27 cellular contexts compared by ENCODE assay signal in the genomic region with DNA sequence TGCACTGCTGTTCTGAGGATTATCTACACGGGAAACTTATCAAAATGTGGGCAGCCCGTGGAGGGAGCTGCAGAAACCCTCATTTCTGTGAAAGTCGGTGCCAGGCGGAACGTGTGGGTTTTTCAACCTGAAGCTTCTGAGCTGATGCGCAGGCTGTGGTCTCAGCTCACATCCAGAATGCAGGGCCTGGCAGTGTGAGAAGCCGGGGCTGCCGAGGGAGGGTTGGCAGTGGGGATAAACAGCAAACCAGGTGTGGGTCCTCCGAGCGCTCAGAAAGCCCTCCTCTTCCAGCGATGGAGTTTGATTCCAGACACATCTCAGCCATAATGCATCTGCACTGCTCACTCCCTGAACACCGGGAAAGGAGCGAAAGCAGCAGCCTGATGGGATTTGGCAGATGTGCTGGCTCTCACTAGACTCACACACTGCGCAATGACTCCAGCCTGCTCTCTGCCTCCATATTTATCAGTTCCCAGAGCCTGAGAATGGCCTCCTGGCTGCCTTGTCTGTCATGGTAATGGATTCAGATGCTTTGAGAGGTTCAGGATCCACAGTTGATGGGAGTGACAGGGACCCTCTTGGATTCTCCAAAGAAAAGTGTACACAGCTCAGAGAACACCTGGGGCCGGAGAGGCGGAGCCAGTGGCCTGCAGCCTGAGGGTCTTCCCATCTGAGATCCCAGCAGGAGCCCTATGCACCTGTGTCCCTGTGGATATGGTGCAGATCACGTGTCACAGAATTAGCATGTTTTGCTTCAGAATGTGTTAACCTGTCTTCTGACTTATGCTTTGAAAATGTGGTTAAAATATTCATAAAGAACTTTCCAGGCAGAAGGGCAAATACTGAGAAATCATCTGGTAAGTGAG.
DNase-seq lines count a peak whose midpoint lies in the region; ATAC-seq and TF ChIP-seq lines count a peak whose summit lies in the region.
"Had no signal": no experiment of that assay in that cellular context is flagged by ENCODE, and none has a peak within 500 bp of the region (broad histone marks: within the 10 kb centered on the region; RNA-seq: fewer than 3 reads in every experiment).

No MANE protein-coding gene starts in this region.

- ATAC-seq in activated CD4-positive, alpha-beta T cell treated with anti-CD3 and anti-CD28 coated beads for 36 hours = peak; percentile 57
- peak; percentile 80 for ATAC-seq in DND-41 (ENCODE audit: insufficient read depth, low read depth)
- ATAC-seq in WTC11 = no peak
- ATAC-seq in HG02840 (IDR thresholded peaks at IDR 0.05; ENCODE audit: low FRiP score, unreplicated experiment) = no peak
- no peak for ATAC-seq in GM18867 (IDR thresholded peaks at IDR 0.05; ENCODE audit: unreplicated experiment)
- ATAC-seq: body of pancreas, left cardiac atrium, pancreas had no signal

- H3K4me3 Mint-ChIP-seq in activated CD4-positive, alpha-beta T cell treated with anti-CD3 and anti-CD28 coated beads for 36 hours = no peak overlapping the region
- 0 out of 2 replicates have a peak overlapping the region, but pooled peaks have one; percentile 18 for H3K4me3 Mint-ChIP-seq in WTC11
- H3K4me3 Mint-ChIP-seq: CD4-positive, CD25-positive, alpha-beta regulatory T cell; T-helper 1 cell treated with Interleukin-12 subunit alpha and Interleukin-12 subunit beta and Interleukin-4 antibody, amounts not matched to agents 30 μg/mL and 1 μg/mL, for 36 hours had no signal

- no peaks in the 10 kb centered on the region for H3K9me3 Mint-ChIP-seq in activated CD4-positive, alpha-beta T cell treated with anti-CD3 and anti-CD28 coated beads for 36 hours (ENCODE audit: low read depth)
- no peaks in the 10 kb centered on the region for H3K9me3 Mint-ChIP-seq in WTC11
- H3K9me3 Mint-ChIP-seq: activated T-helper 2 cell treated with anti-CD3 and anti-CD28 coated beads, Interferon-gamma antibody, Interleukin-2, Interleukin-4, amounts not matched to agents 10 μg/mL and 5 μg/mL and 100 μg/mL, durations not matched to agents 14 hours and 24 hours and 36 hours; T-helper 1 cell treated with Interleukin-12 subunit alpha and Interleukin-12 subunit beta and Interleukin-4 antibody, amounts not matched to agents 30 μg/mL and 1 μg/mL, for 36 hours had no signal

- H3K27me3 Mint-ChIP-seq in activated CD4-positive, alpha-beta T cell treated with anti-CD3 and anti-CD28 coated beads for 36 hours = no peaks in the 10 kb centered on the region
- H3K27me3 Mint-ChIP-seq in WTC11 (ENCODE audit: low read depth) = peaks cover 58% of the 10 kb centered on the region
- H3K27me3 Mint-ChIP-seq: CD4-positive, CD25-positive, alpha-beta regulatory T cell had no signal

- H3K4me1 Mint-ChIP-seq in activated CD4-positive, alpha-beta T cell treated with anti-CD3 and anti-CD28 coated beads for 36 hours = peaks cover 24% of the 10 kb centered on the region
- peaks cover 63% of the 10 kb centered on the region for H3K4me1 Mint-ChIP-seq in WTC11
- H3K4me1 Mint-ChIP-seq: CD4-positive, CD25-positive, alpha-beta regulatory T cell had no signal

- no peaks in the 10 kb centered on the region for H3K9me3 ChIP-seq in DND-41 (ENCODE audit: insufficient read depth, low read length, severe bottlenecking)
- H3K9me3 ChIP-seq: adrenal gland, body of pancreas, esophagus squamous epithelium, HAP-1, pancreas, right atrium auricular region had no signal

- intact Hi-C loops in activated CD4-positive, alpha-beta T cell treated with anti-CD3 and anti-CD28 coated beads for 36 hours (cut with DNase I, micrococcal nuclease) = no loop called here

- CTCF ChIA-PET in activated CD4-positive, alpha-beta T cell treated with anti-CD3 and anti-CD28 coated beads for 36 hours (lab: Charles Lee) = interaction anchor here (0.5 to 1.2 kb wide), 4 partner anchors 13 to 142 kb away, joined by 3 read pairs; no protein-coding TSS in a partner anchor
- CTCF ChIA-PET in WTC11 (lab: Charles Lee) = interaction anchor here (0.6 to 2.2 kb wide), 6 partner anchors 10 to 91 kb away, joined by 3 to 10 read pairs (median 4); no protein-coding TSS in a partner anchor

- peaks cover 2% of the 10 kb centered on the region for H3K27me3 ChIP-seq in DND-41 (ENCODE audit: insufficient read depth, low read length, poor library complexity)
- H3K27me3 ChIP-seq: adrenal gland, body of pancreas, esophagus squamous epithelium, pancreas, right atrium auricular region had no signal

- peaks cover 11% of the 10 kb centered on the region for H3K4me1 ChIP-seq in DND-41 (ENCODE audit: insufficient read depth, low read length)
- H3K4me1 ChIP-seq: adrenal gland, body of pancreas, pancreas, right atrium auricular region had no signal

- no peak for TF ChIP-seq CTCF in DND-41 (IDR thresholded peaks at IDR 0.05; ENCODE audit: borderline replicate concordance, extremely low read depth, low read length, poor library complexity, severe bottlenecking)
- no peak for TF ChIP-seq CTCF in WTC11 (IDR thresholded peaks at IDR 0.05)

- no peak overlapping the region for H3K27ac Mint-ChIP-seq in activated CD4-positive, alpha-beta T cell treated with anti-CD3 and anti-CD28 coated beads for 36 hours
- 0 out of 2 replicates have a peak overlapping the region, but pooled peaks have one; percentile 29 for H3K27ac Mint-ChIP-seq in WTC11
- H3K27ac Mint-ChIP-seq: activated T-helper 2 cell treated with anti-CD3 and anti-CD28 coated beads, Interferon-gamma antibody, Interleukin-2, Interleukin-4, amounts not matched to agents 10 μg/mL and 5 μg/mL and 100 μg/mL, durations not matched to agents 14 hours and 24 hours and 36 hours; CD4-positive, CD25-positive, alpha-beta regulatory T cell; T-helper 1 cell treated with Interleukin-12 subunit alpha and Interleukin-12 subunit beta and Interleukin-4 antibody, amounts not matched to agents 30 μg/mL and 1 μg/mL, for 36 hours had no signal

- no peaks in the 10 kb centered on the region for H3K36me3 Mint-ChIP-seq in activated CD4-positive, alpha-beta T cell treated with anti-CD3 and anti-CD28 coated beads for 36 hours (ENCODE audit: low read depth)
- no peaks in the 10 kb centered on the region for H3K36me3 Mint-ChIP-seq in WTC11
- H3K36me3 Mint-ChIP-seq: CD4-positive, CD25-positive, alpha-beta regulatory T cell had no signal

- H3K36me3 ChIP-seq in DND-41 (ENCODE audit: insufficient read depth, low read length) = no peaks in the 10 kb centered on the region
- H3K36me3 ChIP-seq: adrenal gland, esophagus squamous epithelium, HAP-1, pancreas, right atrium auricular region had no signal

- H3K79me2 ChIP-seq in DND-41 (ENCODE audit: insufficient read depth, low read length) = no peaks in the 10 kb centered on the region

- no peaks in the 10 kb centered on the region for H4K20me1 ChIP-seq in DND-41 (ENCODE audit: insufficient read depth, low read length)

- POLR2A ChIA-PET in activated CD4-positive, alpha-beta T cell treated with anti-CD3 and anti-CD28 coated beads for 36 hours (lab: Charles Lee) = interaction anchor here (1.3 kb wide), 1 partner anchor 10 kb away, joined by 4 read pairs; no protein-coding TSS in a partner anchor
- POLR2A ChIA-PET in WTC11 (lab: Charles Lee) = no interaction called here

- H3K27ac ChIP-seq in DND-41 (ENCODE audit: low read length) = no peak overlapping the region
- H3K27ac ChIP-seq: adrenal gland, body of pancreas, esophagus squamous epithelium, pancreas, right atrium auricular region, RWPE1 had no signal

- DNase-seq in activated CD4-positive, alpha-beta T cell treated with anti-CD3 and anti-CD28 coated beads for 36 hours = peak; percentile 44
- DNase-seq in activated CD4-positive, alpha-beta T cell treated with anti-CD3 and anti-CD28 coated beads, Interleukin-2, amount 50 U/mL, for 4 hours = no peak
- DNase-seq in DND-41 = peak; percentile 71
- no peak for DNase-seq in WTC11 (ENCODE audit: low spot score)
- DNase-seq in retina = peak; percentile 53
- no peak for DNase-seq in glomerular visceral epithelial cell (ENCODE audit: extremely low spot score)
- DNase-seq: adrenal gland; body of pancreas; cerebellar nuclear complex; esophagus squamous epithelium; foreskin melanocyte; left cardiac atrium; mammary epithelial cell; NCI-H1105; NCI-H2081; NCI-H226; NCI-H774; pancreas; stimulated activated CD4-positive, alpha-beta T cell treated with anti-CD3 and anti-CD28 coated beads, Interleukin-2, amount 100 ng/mL, for 48 hours had no signal

- no peak overlapping the region for H3K9ac ChIP-seq in DND-41 (ENCODE audit: low read depth, low read length)

- H2AFZ ChIP-seq in DND-41 (ENCODE audit: low read depth, low read length) = no peak overlapping the region

- H3K4me3 ChIP-seq in DND-41 (ENCODE audit: low read depth in 1 of 2, low read length in 2 of 2) = no peak overlapping the region
- H3K4me3 ChIP-seq: adrenal gland, body of pancreas, esophagus squamous epithelium, HAP-1, pancreas, right atrium auricular region had no signal

- no peak overlapping the region for H3K4me2 ChIP-seq in DND-41 (ENCODE audit: insufficient read depth, low read length)

TF ChIP-seq in WTC11, 78 proteins besides CTCF, POLR2A, EP300 and RAD21 (continues in another document):
- no peak for TF ChIP-seq ELF4 (CRISPR knock-in tag; IDR thresholded peaks at IDR 0.05; ENCODE audit: low read depth)
- TF ChIP-seq, protein P1, sequence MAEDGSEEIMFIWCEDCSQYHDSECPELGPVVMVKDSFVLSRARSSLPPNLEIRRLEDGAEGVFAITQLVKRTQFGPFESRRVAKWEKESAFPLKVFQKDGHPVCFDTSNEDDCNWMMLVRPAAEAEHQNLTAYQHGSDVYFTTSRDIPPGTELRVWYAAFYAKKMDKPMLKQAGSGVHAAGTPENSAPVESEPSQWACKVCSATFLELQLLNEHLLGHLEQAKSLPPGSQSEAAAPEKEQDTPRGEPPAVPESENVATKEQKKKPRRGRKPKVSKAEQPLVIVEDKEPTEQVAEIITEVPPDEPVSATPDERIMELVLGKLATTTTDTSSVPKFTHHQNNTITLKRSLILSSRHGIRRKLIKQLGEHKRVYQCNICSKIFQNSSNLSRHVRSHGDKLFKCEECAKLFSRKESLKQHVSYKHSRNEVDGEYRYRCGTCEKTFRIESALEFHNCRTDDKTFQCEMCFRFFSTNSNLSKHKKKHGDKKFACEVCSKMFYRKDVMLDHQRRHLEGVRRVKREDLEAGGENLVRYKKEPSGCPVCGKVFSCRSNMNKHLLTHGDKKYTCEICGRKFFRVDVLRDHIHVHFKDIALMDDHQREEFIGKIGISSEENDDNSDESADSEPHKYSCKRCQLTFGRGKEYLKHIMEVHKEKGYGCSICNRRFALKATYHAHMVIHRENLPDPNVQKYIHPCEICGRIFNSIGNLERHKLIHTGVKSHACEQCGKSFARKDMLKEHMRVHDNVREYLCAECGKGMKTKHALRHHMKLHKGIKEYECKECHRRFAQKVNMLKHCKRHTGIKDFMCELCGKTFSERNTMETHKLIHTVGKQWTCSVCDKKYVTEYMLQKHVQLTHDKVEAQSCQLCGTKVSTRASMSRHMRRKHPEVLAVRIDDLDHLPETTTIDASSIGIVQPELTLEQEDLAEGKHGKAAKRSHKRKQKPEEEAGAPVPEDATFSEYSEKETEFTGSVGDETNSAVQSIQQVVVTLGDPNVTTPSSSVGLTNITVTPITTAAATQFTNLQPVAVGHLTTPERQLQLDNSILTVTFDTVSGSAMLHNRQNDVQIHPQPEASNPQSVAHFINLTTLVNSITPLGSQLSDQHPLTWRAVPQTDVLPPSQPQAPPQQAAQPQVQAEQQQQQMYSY (CRISPR knock-in tag; IDR thresholded peaks at IDR 0.05) = no peak

Comparison
In these comparisons a context has a peak if more than half of its experiments do, and no peak if none do; other contexts are left out.
1. DNase-seq: peak in activated CD4-positive, alpha-beta T cell treated with anti-CD3 and anti-CD28 coated beads for 36 hours (single experiment), DND-41 (single experiment) and retina (single experiment); none in activated CD4-positive, alpha-beta T cell treated with anti-CD3 and anti-CD28 coated beads, Interleukin-2, amount 50 U/mL, for 4 hours (0 of 2), WTC11 (single experiment) and glomerular visceral epithelial cell (single experiment).
2. ATAC-seq: peak in activated CD4-positive, alpha-beta T cell treated with anti-CD3 and anti-CD28 coated beads for 36 hours (single experiment) and DND-41 (single experiment); none in WTC11 (single experiment), HG02840 (single experiment) and GM18867 (single experiment).